ENCODE assay signal across 35 cellular contexts in the genomic region with DNA sequence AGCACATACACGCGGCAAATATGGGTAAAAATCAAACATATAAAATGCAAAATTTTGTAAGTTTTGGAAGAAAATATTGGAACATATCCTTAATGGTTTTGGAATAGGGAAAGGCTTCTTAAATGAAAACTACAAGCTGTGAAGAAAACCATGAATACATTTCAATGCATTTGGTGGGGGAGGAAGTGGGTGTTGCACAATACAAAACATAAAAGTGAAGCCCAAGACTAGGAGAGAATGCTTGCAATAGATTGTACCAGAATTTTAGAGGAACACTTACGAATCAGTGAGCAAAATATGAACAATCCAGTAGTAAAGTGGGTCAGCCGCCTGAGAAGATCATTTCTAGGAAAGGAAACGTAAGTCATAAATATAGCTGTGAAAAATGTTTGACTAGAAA.
"Had no signal": no experiment of that assay in that cellular context is flagged by ENCODE, and none has a peak within 500 bp of the region (broad histone marks: within the 10 kb centered on the region; RNA-seq: fewer than 3 reads in every experiment).

No MANE protein-coding gene starts in this region.

- H3K27ac Mint-ChIP-seq: activated B cell treated with CpG ODN at 0.5 μM for 24 hours; activated CD8-positive, alpha-beta T cell treated with anti-CD3 and anti-CD28 coated beads for 36 hours; activated naive CD4-positive, alpha-beta T cell treated with anti-CD3 and anti-CD28 coated beads for 36 hours; activated naive CD4-positive, alpha-beta T cell treated with anti-CD3 and anti-CD28 coated beads, Interleukin-2, amount 50 U/mL, for 24 hours; activated naive CD8-positive, alpha-beta T cell treated with anti-CD3 and anti-CD28 coated beads for 36 hours; activated naive CD8-positive, alpha-beta T cell treated with anti-CD3 and anti-CD28 coated beads, Interleukin-2, amount 50 U/mL, for 24 hours; activated T-helper 1 cell treated with anti-CD3 and anti-CD28 coated beads, Interleukin-12 subunit alpha, Interleukin-12 subunit beta, Interleukin-2, Interleukin-4 antibody, amounts not matched to agents 30 ng/mL and 10 ng/mL and 1 ng/mL, durations not matched to agents 14 hours and 24 hours and 36 hours; activated T-helper 2 cell treated with anti-CD3 and anti-CD28 coated beads, Interferon-gamma antibody, Interleukin-2, Interleukin-4, amounts not matched to agents 10 μg/mL and 5 μg/mL and 100 μg/mL, durations not matched to agents 14 hours and 24 hours and 36 hours; effector memory CD8-positive, alpha-beta T cell; T-helper 2 cell treated with Interferon-gamma antibody and Interleukin-4, amounts not matched to agents 5 μg/mL and 100 μg/mL, for 36 hours had no signal

- H3K36me3 ChIP-seq: adrenal gland, esophagus muscularis mucosa, gastrocnemius medialis, heart left ventricle, WERI-Rb-1 had no signal

- H3K9me3 Mint-ChIP-seq: activated B cell treated with CpG ODN at 0.5 μM for 24 hours; activated CD8-positive, alpha-beta T cell treated with anti-CD3 and anti-CD28 coated beads for 36 hours; activated naive CD8-positive, alpha-beta T cell treated with anti-CD3 and anti-CD28 coated beads for 36 hours; activated naive CD8-positive, alpha-beta T cell treated with anti-CD3 and anti-CD28 coated beads, Interleukin-2, amount 50 U/mL, for 24 hours; activated T-helper 1 cell treated with anti-CD3 and anti-CD28 coated beads, Interleukin-12 subunit alpha, Interleukin-12 subunit beta, Interleukin-2, Interleukin-4 antibody, amounts not matched to agents 30 ng/mL and 10 ng/mL and 1 ng/mL, durations not matched to agents 14 hours and 24 hours and 36 hours; activated T-helper 2 cell treated with anti-CD3 and anti-CD28 coated beads, Interferon-gamma antibody, Interleukin-2, Interleukin-4, amounts not matched to agents 10 μg/mL and 5 μg/mL and 100 μg/mL, durations not matched to agents 14 hours and 24 hours and 36 hours; effector memory CD8-positive, alpha-beta T cell; T-helper 2 cell treated with Interferon-gamma antibody and Interleukin-4, amounts not matched to agents 5 μg/mL and 100 μg/mL, for 36 hours had no signal

- H3K4me1 ChIP-seq: adrenal gland, body of pancreas, esophagus muscularis mucosa, foreskin keratinocyte, gastrocnemius medialis, heart left ventricle had no signal

- H3K36me3 Mint-ChIP-seq: activated naive CD4-positive, alpha-beta T cell treated with anti-CD3 and anti-CD28 coated beads, Interleukin-2, amount 50 U/mL, for 24 hours; activated naive CD8-positive, alpha-beta T cell treated with anti-CD3 and anti-CD28 coated beads for 36 hours had no signal

- H3K27ac ChIP-seq: adrenal gland, body of pancreas, esophagus muscularis mucosa, foreskin keratinocyte, gastrocnemius medialis, heart left ventricle, WERI-Rb-1 had no signal

- H3K9me3 ChIP-seq: adrenal gland, body of pancreas, esophagus muscularis mucosa, gastrocnemius medialis had no signal

- H3K4me1 Mint-ChIP-seq: activated B cell treated with CpG ODN at 0.5 μM for 24 hours; activated naive CD4-positive, alpha-beta T cell treated with anti-CD3 and anti-CD28 coated beads, Interleukin-2, amount 50 U/mL, for 24 hours; activated naive CD8-positive, alpha-beta T cell treated with anti-CD3 and anti-CD28 coated beads for 36 hours; activated naive CD8-positive, alpha-beta T cell treated with anti-CD3 and anti-CD28 coated beads, Interleukin-2, amount 50 U/mL, for 24 hours had no signal

- ATAC-seq: activated CD4-positive, CD25-positive, alpha-beta regulatory T cell treated with anti-CD3 and anti-CD28 coated beads, Interleukin-2, amount 50 U/mL, for 24 hours; activated CD8-positive, alpha-beta T cell treated with anti-CD3 and anti-CD28 coated beads for 36 hours; activated naive CD8-positive, alpha-beta T cell treated with anti-CD3 and anti-CD28 coated beads, Interleukin-2, amount 50 U/mL, for 24 hours; body of pancreas; effector memory CD8-positive, alpha-beta T cell; foreskin keratinocyte; gastrocnemius medialis; heart left ventricle had no signal

- H3K27me3 ChIP-seq: adrenal gland, body of pancreas, foreskin keratinocyte, gastrocnemius medialis, heart left ventricle had no signal

- H3K4me3 ChIP-seq: adrenal gland, body of pancreas, esophagus muscularis mucosa, gastrocnemius medialis, heart left ventricle had no signal

- H3K4me3 Mint-ChIP-seq: activated B cell treated with CpG ODN at 0.5 μM for 24 hours; activated CD8-positive, alpha-beta T cell treated with anti-CD3 and anti-CD28 coated beads for 36 hours; activated naive CD4-positive, alpha-beta T cell treated with anti-CD3 and anti-CD28 coated beads for 36 hours; activated naive CD4-positive, alpha-beta T cell treated with anti-CD3 and anti-CD28 coated beads, Interleukin-2, amount 50 U/mL, for 24 hours; activated naive CD8-positive, alpha-beta T cell treated with anti-CD3 and anti-CD28 coated beads for 36 hours; activated naive CD8-positive, alpha-beta T cell treated with anti-CD3 and anti-CD28 coated beads, Interleukin-2, amount 50 U/mL, for 24 hours; activated T-helper 1 cell treated with anti-CD3 and anti-CD28 coated beads, Interleukin-12 subunit alpha, Interleukin-12 subunit beta, Interleukin-2, Interleukin-4 antibody, amounts not matched to agents 30 ng/mL and 10 ng/mL and 1 ng/mL, durations not matched to agents 14 hours and 24 hours and 36 hours; effector memory CD8-positive, alpha-beta T cell; T-helper 2 cell treated with Interferon-gamma antibody and Interleukin-4, amounts not matched to agents 5 μg/mL and 100 μg/mL, for 36 hours had no signal

- FAIRE-seq: colon had no signal

- DNase-seq: activated B cell treated with CpG ODN at 0.5 μM for 24 hours; activated CD4-positive, alpha-beta T cell treated with anti-CD3 and anti-CD28 coated beads for 48 hours; activated CD4-positive, alpha-beta T cell treated with anti-CD3 and anti-CD28 coated beads, Interleukin-2, amount 50 U/mL, for 1 hour; activated CD4-positive, alpha-beta T cell treated with anti-CD3 and anti-CD28 coated beads, Interleukin-2, amount 50 U/mL, for 48 hours; activated CD8-positive, alpha-beta memory T cell treated with anti-CD3 and anti-CD28 coated beads for 24 hours; activated CD8-positive, alpha-beta T cell treated with anti-CD3 and anti-CD28 coated beads for 36 hours; activated effector memory CD4-positive, alpha-beta T cell treated with anti-CD3 and anti-CD28 coated beads, Interleukin-2, amount 50 U/mL, for 16 hours; activated naive CD4-positive, alpha-beta T cell treated with anti-CD3 and anti-CD28 coated beads for 36 hours; activated naive CD8-positive, alpha-beta T cell treated with anti-CD3 and anti-CD28 coated beads for 36 hours; activated naive CD8-positive, alpha-beta T cell treated with anti-CD3 and anti-CD28 coated beads, Interleukin-2, amount 50 U/mL, for 24 hours; activated T-cell treated with anti-CD3 and anti-CD28 coated beads, Interleukin-2, amount 50 U/mL, for 1 hour; activated T-cell treated with anti-CD3 and anti-CD28 coated beads, Interleukin-2, amount 50 U/mL, for 48 hours; adrenal gland; amygdala; aorta; body of pancreas; caudate nucleus; cortex of kidney; dermis blood vessel endothelial cell; effector CD4-positive, alpha-beta T cell; effector memory CD8-positive, alpha-beta T cell; erythroblast; foreskin keratinocyte; gastrocnemius medialis; glutamatergic neuron; heart left ventricle; T1000; WERI-Rb-1 had no signal

- H3K27me3 Mint-ChIP-seq: activated B cell treated with CpG ODN at 0.5 μM for 24 hours; activated CD8-positive, alpha-beta T cell treated with anti-CD3 and anti-CD28 coated beads for 36 hours; activated naive CD8-positive, alpha-beta T cell treated with anti-CD3 and anti-CD28 coated beads for 36 hours; activated naive CD8-positive, alpha-beta T cell treated with anti-CD3 and anti-CD28 coated beads, Interleukin-2, amount 50 U/mL, for 24 hours; effector memory CD8-positive, alpha-beta T cell had no signal
